In genomic region chr13:23959231-23959862, GRCh38 we compare ENCODE assay signal across 1 cellular context.
TF ChIP-seq lines count a peak whose summit lies in the region.

No MANE protein-coding gene starts in this region.

TF ChIP-seq in IMR-90, 13 proteins besides CTCF, POLR2A, EP300 and RAD21 (continued from another document):
- TF ChIP-seq USF2 (IDR thresholded peaks at IDR 0.05; ENCODE audit: low read depth, low read length) (no peak), CHD1 (IDR thresholded peaks at IDR 0.05; ENCODE audit: low read depth, low read length) (no peak), FOS (IDR thresholded peaks at IDR 0.05; ENCODE audit: low read depth, low read length) (no peak), SMC3 (IDR thresholded peaks at IDR 0.05; ENCODE audit: low read depth, low read length) (no peak), BHLHE40 (IDR thresholded peaks at IDR 0.05; ENCODE audit: low read depth, low read length) (no peak), CEBPB (IDR thresholded peaks at IDR 0.05; ENCODE audit: low read depth, low read length) (no peak), RCOR1 (IDR thresholded peaks at IDR 0.05; ENCODE audit: insufficient replicate concordance, low read length) (no peak), MAZ (IDR thresholded peaks at IDR 0.05; ENCODE audit: borderline replicate concordance, low read depth, low read length) (no peak), ELK1 (IDR thresholded peaks at IDR 0.05; ENCODE audit: borderline replicate concordance, low read depth, low read length) (no peak), NFE2L2 (IDR thresholded peaks at IDR 0.05; ENCODE audit: low read depth, low read length) (no peak), MAFK (IDR thresholded peaks at IDR 0.05; ENCODE audit: low read depth, low read length) (no peak)
